Comparison of ENCODE assay signal across 17 cellular contexts in genomic region chr15:84868037-84868880, GRCh38. TPM values are rescaled to one million over a fixed set of nuclear protein-coding genes. Genes with fewer than 3 reads are reported as not detected.
DNase-seq lines count a peak whose midpoint lies in the region; ATAC-seq and TF ChIP-seq lines count a peak whose summit lies in the region.
"Had no signal": no experiment of that assay in that cellular context is flagged by ENCODE, and none has a peak within 500 bp of the region (broad histone marks: within the 10 kb centered on the region; RNA-seq: fewer than 3 reads in every experiment).

No MANE protein-coding gene starts in this region.

- no peaks in the 10 kb centered on the region for H3K9me3 ChIP-seq in HEK293 (ENCODE audit: control insufficient read depth, insufficient read depth, low read depth, low read length)
- no peaks in the 10 kb centered on the region for H3K9me3 ChIP-seq in T-helper 17 cell (ENCODE audit: control insufficient read depth, low read length, poor library complexity, severe bottlenecking)
- H3K9me3 ChIP-seq in neuronal stem cell (replicated peaks in 1 of 2; ENCODE audit: control insufficient read depth in 2 of 2, insufficient read depth in 1 of 2, low read depth in 1 of 2, low read length in 2 of 2) = no peaks in the 10 kb centered on the region
- H3K9me3 ChIP-seq: BE2C had no signal

- no peak overlapping the region for H2AFZ ChIP-seq in neuronal stem cell (ENCODE audit: low read length)
- H2AFZ ChIP-seq: GM23338 had no signal

- DNase-seq in T-helper 17 cell (no peak), neuronal stem cell (ENCODE audit: low spot score) (no peak), WTC11 (ENCODE audit: low spot score) (no peak)
- DNase-seq: BE2C; CD4-positive, alpha-beta memory T cell; DMS79; H9 had no signal

- no peak overlapping the region for H3K14ac ChIP-seq in neuronal stem cell (ENCODE audit: low read length)

- H3K79me1 ChIP-seq in neuronal stem cell (ENCODE audit: low read depth, low read length) = no peaks in the 10 kb centered on the region

- no peak overlapping the region for H2BK5ac ChIP-seq in neuronal stem cell (ENCODE audit: low read length)

- no peak overlapping the region for H4K8ac ChIP-seq in neuronal stem cell (ENCODE audit: low read depth, low read length)

- POLR2A ChIA-PET in HEK293 (lab: Yijun Ruan, JAX) = no interaction called here
- POLR2A ChIA-PET in WTC11 (lab: Charles Lee) = no interaction called here

- no peak overlapping the region for H2BK12ac ChIP-seq in neuronal stem cell (ENCODE audit: low read length)

- H3K9ac ChIP-seq in neuronal stem cell (ENCODE audit: low read depth, low read length, poor library complexity) = no peak overlapping the region

- peaks cover 0 to 5% (median 0%) of the 10 kb centered on the region in 3 experiments for H3K27me3 ChIP-seq in neuronal stem cell (ENCODE audit: control insufficient read depth in 3 of 3, insufficient read depth in 3 of 3, low read depth in 1 of 3, low read length in 3 of 3)
- H3K27me3 ChIP-seq: BE2C had no signal

- H3K18ac ChIP-seq in neuronal stem cell (ENCODE audit: low read length) = no peak overlapping the region

- CTCF ChIA-PET in HEK293 (lab: Yijun Ruan, JAX) = interaction anchor here (0.7 to 1.0 kb wide), 2 partner anchors 32 to 60 kb away, joined by 3 read pairs; no protein-coding TSS in a partner anchor
- CTCF ChIA-PET in WTC11 (lab: Charles Lee) = interaction anchor here (1.1 to 2.6 kb wide), 2 partner anchors 10 to 210 kb away, joined by 4 to 18 read pairs; partner anchors contain the start of gene NMB

- H2BK120ac ChIP-seq in neuronal stem cell (ENCODE audit: low read depth, low read length) = no peak overlapping the region

- H3K4me1 Mint-ChIP-seq in T-helper 17 cell (peaks cover 4% of the 10 kb centered on the region), WTC11 (no peaks in the 10 kb centered on the region)
- H3K4me1 Mint-ChIP-seq in dendritic cell treated with granulocyte-macrophage colony-stimulating factor and Interleukin-4, amounts not matched to agents 40 ng/mL and 50 ng/mL, for 4 days (ENCODE audit: low read depth) = peaks cover 28% of the 10 kb centered on the region
- H3K4me1 Mint-ChIP-seq: CD4-positive, alpha-beta memory T cell; GM23338; H9; IgD-negative memory B cell had no signal

- ATAC-seq in T-helper 17 cell (no peak), HG03025 (IDR thresholded peaks at IDR 0.05; ENCODE audit: low FRiP score, unreplicated experiment) (no peak), HG02870 (IDR thresholded peaks at IDR 0.05; ENCODE audit: unreplicated experiment) (no peak), WTC11 (no peak)
- ATAC-seq: GM12878, GM23338 had no signal

- H3K27me3 Mint-ChIP-seq in T-helper 17 cell (no peaks in the 10 kb centered on the region), WTC11 (ENCODE audit: low read depth) (no peaks in the 10 kb centered on the region)
- no peaks in the 10 kb centered on the region for H3K27me3 Mint-ChIP-seq in dendritic cell treated with granulocyte-macrophage colony-stimulating factor and Interleukin-4, amounts not matched to agents 40 ng/mL and 50 ng/mL, for 4 days
- H3K27me3 Mint-ChIP-seq: IgD-negative memory B cell had no signal

- H3K4me3 Mint-ChIP-seq in T-helper 17 cell = no peak overlapping the region
- no peak overlapping the region for H3K4me3 Mint-ChIP-seq in dendritic cell treated with granulocyte-macrophage colony-stimulating factor and Interleukin-4, amounts not matched to agents 40 ng/mL and 50 ng/mL, for 4 days
- no peak overlapping the region for H3K4me3 Mint-ChIP-seq in WTC11
- H3K4me3 Mint-ChIP-seq: CD4-positive, alpha-beta memory T cell; GM23338; H9 had no signal

- intact Hi-C loops in dendritic cell treated with granulocyte-macrophage colony-stimulating factor and Interleukin-4, amounts not matched to agents 40 ng/mL and 50 ng/mL, for 4 days (cut with micrococcal nuclease) = no loop called here

- H3K4ac ChIP-seq in neuronal stem cell (ENCODE audit: low read length) = no peak overlapping the region

- H3K36me3 Mint-ChIP-seq in T-helper 17 cell (ENCODE audit: low read depth) (no peaks in the 10 kb centered on the region), WTC11 (peaks cover 3% of the 10 kb centered on the region; the same call in 1 of the 2 replicates)
- H3K36me3 Mint-ChIP-seq in dendritic cell treated with granulocyte-macrophage colony-stimulating factor and Interleukin-4, amounts not matched to agents 40 ng/mL and 50 ng/mL, for 4 days (ENCODE audit: low read depth) = no peaks in the 10 kb centered on the region
- H3K36me3 Mint-ChIP-seq: CD4-positive, alpha-beta memory T cell had no signal

- no peak overlapping the region for H2AK5ac ChIP-seq in neuronal stem cell (ENCODE audit: low read depth, low read length)

- no peak overlapping the region for H3K4me2 ChIP-seq in neuronal stem cell (ENCODE audit: insufficient read depth, low read length, poor library complexity, severe bottlenecking)
- H3K4me2 ChIP-seq: GM23338 had no signal

- H3K4me1 ChIP-seq in HEK293 (ENCODE audit: control insufficient read depth, insufficient read depth, low read length) (no peaks in the 10 kb centered on the region), neuronal stem cell (ENCODE audit: control insufficient read depth in 2 of 2, insufficient read depth in 1 of 2, low read depth in 1 of 2, low read length in 2 of 2) (peaks cover 0 to 5% of the 10 kb centered on the region in 2 donors)

- H3K23ac ChIP-seq in neuronal stem cell (ENCODE audit: low read depth, low read length, poor library complexity) = peak overlapping the region; percentile 31

- H3K36me3 ChIP-seq in HEK293 (ENCODE audit: control insufficient read depth in 2 of 2, insufficient read depth in 1 of 2, low read length in 2 of 2) (no peaks in the 10 kb centered on the region), neuronal stem cell (replicated peaks in 1 of 2; ENCODE audit: control insufficient read depth in 2 of 2, insufficient read depth in 2 of 2, low read length in 2 of 2) (no peaks in the 10 kb centered on the region)
- H3K36me3 ChIP-seq: BE2C had no signal

- H3K9me3 Mint-ChIP-seq in dendritic cell treated with granulocyte-macrophage colony-stimulating factor and Interleukin-4, amounts not matched to agents 40 ng/mL and 50 ng/mL, for 4 days = no peaks in the 10 kb centered on the region
- no peaks in the 10 kb centered on the region for H3K9me3 Mint-ChIP-seq in WTC11
- H3K9me3 Mint-ChIP-seq: CD4-positive, alpha-beta memory T cell; GM23338; H9; IgD-negative memory B cell had no signal

- no peak for TF ChIP-seq CTCF in HEK293 (tag by site-specific recombination; IDR thresholded peaks at IDR 0.05)
- no peak for TF ChIP-seq CTCF in WTC11 (IDR thresholded peaks at IDR 0.05)

- H4K91ac ChIP-seq in neuronal stem cell (ENCODE audit: low read depth, low read length, poor library complexity) = no peak overlapping the region

- no CpG with 5 or more reads among the region's 12 CpGs for WGBS in neuronal stem cell (ENCODE audit: extremely low coverage in 2 of 2, insufficient read length in 2 of 2, insufficient replicate concordance in 1 of 2), 2 donors

- H3K4me3 ChIP-seq in HEK293 (ENCODE audit: low read depth, low read length) (no peak overlapping the region), neuronal stem cell (ENCODE audit: low read length in 2 of 2) (no peak overlapping the region)
- H3K4me3 ChIP-seq: GM12878, GM23338 had no signal

- no peak overlapping the region for H2BK15ac ChIP-seq in neuronal stem cell (ENCODE audit: low read length)

- H3K27ac Mint-ChIP-seq in T-helper 17 cell (peak overlapping the region; percentile 72), WTC11 (no peak overlapping the region; the same call in 1 of the 2 replicates)
- peak overlapping the region; percentile 1 for H3K27ac Mint-ChIP-seq in dendritic cell treated with granulocyte-macrophage colony-stimulating factor and Interleukin-4, amounts not matched to agents 40 ng/mL and 50 ng/mL, for 4 days
- H3K27ac Mint-ChIP-seq: GM23338 had no signal

- H3K27ac ChIP-seq in HEK293 (ENCODE audit: extremely low read depth, low read depth, low read length) = no peak overlapping the region
- H3K27ac ChIP-seq in neuronal stem cell (replicated peaks; ENCODE audit: low read length) = no peak overlapping the region
- H3K27ac ChIP-seq: C4-2B had no signal

TF ChIP-seq in HEK293, 187 proteins besides CTCF, POLR2A, EP300 and RAD21:
- TF ChIP-seq GLIS1 (tag by site-specific recombination; IDR thresholded peaks at IDR 0.05) = peak; percentile 45
- no peak for TF ChIP-seq ZNF585B (tag by site-specific recombination; IDR thresholded peaks at IDR 0.05)

TF ChIP-seq in WTC11, 78 proteins besides CTCF, POLR2A, EP300 and RAD21 (continues in another document):
- TF ChIP-seq MAX (CRISPR knock-in tag; IDR thresholded peaks at IDR 0.05) (no peak), ZNF263 (CRISPR knock-in tag; IDR thresholded peaks at IDR 0.05; ENCODE audit: low read depth) (no peak), SMAD4 (CRISPR knock-in tag; IDR thresholded peaks at IDR 0.05) (no peak), ZNF138 (CRISPR knock-in tag; conservative IDR thresholded peaks at IDR 0.05) (no peak)

RNA-seq across cellular contexts. Expression of gene SLC28A1, which starts 16.2 kb away (rescaled TPM):
- total RNA-seq in T-helper 17 cell (not detected), WTC11 (2021) (0.14 to 0.16 TPM in 2 of 3 replicates, not detected in the other)
- not detected for polyA plus RNA-seq in neuronal stem cell (2013, experiment 1 of 2)
- not detected for polyA plus RNA-seq in neuronal stem cell (2013, experiment 2 of 2)
- total RNA-seq: CD4-positive, alpha-beta memory T cell; G401; GM12878; GM23338 had no signal
- polyA plus RNA-seq: AG04450; CD4-positive, alpha-beta memory T cell; GM12878; GM23338; IgD-negative memory B cell had no signal

RNA-seq across cellular contexts. Expression of gene ALPK3, which starts 51.1 kb away (rescaled TPM):
- total RNA-seq in T-helper 17 cell = under 1 TPM; 0.15 to 0.78 TPM
- 3.8 TPM for polyA plus RNA-seq in neuronal stem cell (2013, experiment 1 of 2)
- 3.7 TPM for polyA plus RNA-seq in neuronal stem cell (2013, experiment 2 of 2)
- total RNA-seq in WTC11 (2021) = 16.5 to 23.0 TPM (median 20.9 TPM) in 3 replicates
- polyA plus RNA-seq: IgD-negative memory B cell had no signal
